Comparison of ENCODE assay signal across 8 cellular contexts in the genomic region with DNA sequence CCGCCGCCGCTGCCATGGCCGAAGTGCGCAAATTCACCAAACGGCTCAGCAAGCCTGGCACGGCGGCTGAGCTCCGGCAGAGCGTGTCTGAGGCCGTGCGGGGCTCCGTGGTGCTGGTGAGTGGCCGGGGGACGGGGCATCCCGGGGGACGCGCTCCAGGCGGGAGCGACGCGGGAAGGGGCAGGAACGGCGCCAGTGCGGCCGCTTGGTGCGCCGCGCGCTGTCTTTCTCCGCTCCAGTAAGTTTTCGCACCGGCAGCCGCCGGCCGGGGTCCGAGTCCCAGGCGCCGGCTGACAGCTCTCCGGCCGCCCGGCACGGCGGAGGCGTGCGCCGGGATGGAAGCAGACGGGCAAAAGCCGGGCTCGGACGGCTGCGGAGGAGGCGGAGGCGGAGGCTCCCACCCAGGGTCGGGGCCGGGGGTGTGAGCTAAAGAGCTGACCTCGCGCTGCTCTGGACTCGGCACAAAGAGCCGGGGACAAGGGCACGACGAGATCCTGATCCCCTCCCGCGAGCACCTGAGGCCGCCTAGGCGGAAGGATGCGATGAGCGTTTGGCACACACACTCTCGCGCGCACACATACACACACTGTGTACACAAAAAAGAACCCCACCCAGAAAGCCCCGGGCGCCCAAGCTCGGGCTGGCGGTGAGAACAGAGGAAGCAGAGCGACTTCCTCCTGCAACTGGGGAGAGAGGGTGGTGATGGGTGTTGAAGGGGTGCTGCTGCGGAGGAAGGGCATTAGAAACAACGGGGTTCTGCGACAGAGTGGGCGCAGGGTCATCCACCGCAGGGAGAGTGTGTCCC. TPM values are rescaled to one million over a fixed set of nuclear protein-coding genes. Genes with fewer than 3 reads are reported as not detected.
DNase-seq lines count a peak whose midpoint lies in the region; ATAC-seq and TF ChIP-seq lines count a peak whose summit lies in the region.

No MANE protein-coding gene starts in this region.

- ATAC-seq in GM21825 (IDR thresholded peaks at IDR 0.05; ENCODE audit: unreplicated experiment): peak; percentile 50

- no peak for TF ChIP-seq POLR2A in lower leg skin (IDR thresholded peaks at IDR 0.05)

- H3K79me2 ChIP-seq in mammary epithelial cell (ENCODE audit: insufficient read depth, low read length): no peaks in the 10 kb centered on the region

- TF ChIP-seq CTCF in mammary epithelial cell (conservative IDR thresholded peaks at IDR 0.05 in 1 of 2, IDR thresholded peaks at IDR 0.05 in 1 of 2; ENCODE audit: extremely low read depth in 1 of 2, insufficient read depth in 1 of 2, low read depth in 1 of 2, low read length in 2 of 2): no peak
- TF ChIP-seq CTCF in lower leg skin (IDR thresholded peaks at IDR 0.05): no peak

- dilution Hi-C loops in mammary epithelial cell (cut with HindIII; ENCODE audit: low sequenced_read_pairs): no loop called here

- H3K4me3 ChIP-seq in MG63 (peak overlapping the region; percentile 55), mammary epithelial cell (replicated peaks in 1 of 3; ENCODE audit: insufficient read depth in 1 of 3, low read depth in 2 of 3, low read length in 3 of 3) (peak overlapping the region; percentile 58 to 62 (median 60)), lower leg skin (ENCODE audit: low read depth, poor library complexity, severe bottlenecking) (peak overlapping the region; percentile 55)

- no peaks in the 10 kb centered on the region for H3K27me3 ChIP-seq in MG63
- no peaks in the 10 kb centered on the region for H3K27me3 ChIP-seq in mammary epithelial cell (ENCODE audit: insufficient read depth, low read length)

- peak overlapping the region; percentile 82 for H3K4me2 ChIP-seq in mammary epithelial cell (ENCODE audit: insufficient read depth, low read depth, low read length)

- in situ Hi-C loops in G401 (cut with HindIII; ENCODE audit: low sequenced_read_pairs): no loop called here
- in situ Hi-C loops in mammary epithelial cell (cut with MboI; ENCODE audit: low sequenced_read_pairs in 2 of 2): no loop called here

- H3K9me3 ChIP-seq in MG63 (no peaks in the 10 kb centered on the region), mammary epithelial cell (replicated peaks; ENCODE audit: insufficient read depth, low read length) (no peaks in the 10 kb centered on the region)

- intact Hi-C loops in mammary epithelial cell (cut with micrococcal nuclease) (loop anchor here (5.0 kb wide), 1 partner anchor 106 kb away; no protein-coding TSS in a partner anchor), lower leg skin (cut with DNase I; ENCODE audit: low total_unique reads) (no loop called here)

- H2AFZ ChIP-seq in mammary epithelial cell (ENCODE audit: low read depth, low read length): peak overlapping the region; percentile 95

- no TSS peak for BruUV-seq in mammary epithelial cell (replicated peaks; lab: Mats Ljungman, UMichigan)

- H3K36me3 ChIP-seq in MG63 (no peaks in the 10 kb centered on the region), mammary epithelial cell (ENCODE audit: insufficient read depth, low read length) (no peaks in the 10 kb centered on the region)

- H4K20me1 ChIP-seq in mammary epithelial cell (ENCODE audit: insufficient read depth, low read length): no peaks in the 10 kb centered on the region

- no peaks in the 10 kb centered on the region for H3K4me1 ChIP-seq in mammary epithelial cell (ENCODE audit: insufficient read depth, low read length)

- DNase-seq in G401 (ENCODE audit: low spot score): peak; percentile 24
- peak; percentile 28 for DNase-seq in MG63
- DNase-seq in UCSD-AML1 (lab: John Stamatoyannopoulos, UW; ENCODE audit: unreplicated experiment): peak; percentile 54
- peak; percentile 8 for DNase-seq in mammary epithelial cell
- peak; percentile 29 to 90 for DNase-seq in lower leg skin (ENCODE audit: low spot score in 2 of 2)
- peak; percentile 32 to 52 (median 45) for DNase-seq in stimulated activated CD4-positive, alpha-beta T cell treated with anti-CD3 and anti-CD28 coated beads, TNF-alpha, amount 100 ng/mL, for 48 hours (ENCODE audit: low read depth in 3 of 3)
- no peak for DNase-seq in NCI-H1048 (lab: John Stamatoyannopoulos, UW)

- H3K9ac ChIP-seq in mammary epithelial cell (ENCODE audit: insufficient read depth, low read length): no peak overlapping the region

- H3K27ac ChIP-seq in mammary epithelial cell (ENCODE audit: insufficient read depth, low read depth, low read length): no peak overlapping the region

- 48% methylated on average over 37 of the region's 81 CpGs for WGBS in mammary epithelial cell (ENCODE audit: low coverage, missing lambda C conversion rate)
- 2 to 52% methylated on average over 28 to 74 of the region's 81 CpGs for WGBS in lower leg skin, 2 donors

- CTCF ChIA-PET in mammary epithelial cell (lab: Charles Lee; ENCODE audit: low non-redundant PET): no interaction called here

RNA-seq across cellular contexts. Expression of a gene that starts 0.5 kb away (rescaled TPM):
- 0.88 TPM in 1 of 2 replicates, not detected in the other for total RNA-seq in G401 (2014; rRNA removed; shearing (Covaris generic))
- total RNA-seq in MG63 (2014; rRNA removed; shearing (Covaris generic); ENCODE audit: low replicate concordance): 4.3 and 6.4 TPM in 2 replicates
- 1 to 10 TPM; 1.3 to 4.4 TPM for total RNA-seq in mammary epithelial cell
- polyA plus RNA-seq in mammary epithelial cell: 2.2 TPM
- 1.2 TPM for polyA minus RNA-seq in mammary epithelial cell
- total RNA-seq in lower leg skin: 10 to 100 TPM in 1 of 4 donors, 1 to 10 TPM in 3; 3.5 to 11.1 (median 5.5) TPM
